ENCODE assay signal across 26 cellular contexts in the genomic region with DNA sequence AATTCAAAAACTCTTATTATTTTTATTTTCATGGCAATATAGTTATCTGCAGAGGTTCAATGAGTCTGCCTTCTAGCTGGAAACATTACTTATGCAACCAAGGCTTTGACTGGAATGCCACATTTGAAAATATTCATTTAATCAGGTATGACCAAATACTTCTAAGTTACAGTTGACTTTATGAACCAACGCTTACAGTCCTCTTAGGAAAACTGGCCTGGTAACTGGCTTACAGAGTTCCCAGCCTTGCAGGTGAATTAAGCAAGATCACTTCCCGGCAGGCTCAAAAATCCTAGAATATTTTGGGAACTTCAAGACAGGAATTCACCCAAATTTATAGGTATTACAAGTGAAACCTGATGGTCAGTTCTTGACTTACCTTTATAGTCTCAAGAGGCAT.
"Had no signal": no experiment of that assay in that cellular context is flagged by ENCODE, and none has a peak within 500 bp of the region (broad histone marks: within the 10 kb centered on the region; RNA-seq: fewer than 3 reads in every experiment).

No MANE protein-coding gene starts in this region.

- H3K4me1 Mint-ChIP-seq: natural killer cell had no signal

- DNase-seq: effector CD8-positive, alpha-beta T cell; endodermal cell; foreskin keratinocyte; heart left ventricle; hippocampal formation; left cardiac atrium; left ventricle myocardium superior; natural killer cell; occipital lobe; pancreas; right lobe of liver; small intestine; stimulated activated CD4-positive, alpha-beta T cell treated with anti-CD3 and anti-CD28 coated beads, Interleukin-15, amount 100 ng/mL, for 24 hours; stimulated activated CD4-positive, alpha-beta T cell treated with anti-CD3 and anti-CD28 coated beads, Interleukin-2, amount 100 ng/mL, for 48 hours; stimulated activated naive B cell treated with anti-CD40 and anti-IgM and Interleukin-4, amounts not matched to agents 10 μg/mL and 1 μg/mL and 100 μg/mL, for 72 hours; uterus had no signal

- H3K36me3 ChIP-seq: gastroesophageal sphincter, heart left ventricle, pancreas, right lobe of liver, thoracic aorta, tibial nerve, upper lobe of left lung, uterus had no signal

- H3K27me3 ChIP-seq: foreskin keratinocyte, gastroesophageal sphincter, heart left ventricle, pancreas, right lobe of liver, tibial nerve, upper lobe of left lung, uterus had no signal

- H3K4me3 ChIP-seq: gastroesophageal sphincter, heart left ventricle, lung, pancreas, right lobe of liver, thoracic aorta, tibial nerve, upper lobe of left lung, uterus had no signal

- H3K27me3 Mint-ChIP-seq: progenitor cell of endocrine pancreas; stimulated activated naive B cell treated with anti-CD40 and anti-IgM and Interleukin-4, amounts not matched to agents 10 μg/mL and 1 μg/mL and 100 μg/mL, for 72 hours; stimulated activated naive CD8-positive, alpha-beta T cell treated with anti-CD3 and anti-CD28 coated beads, Interleukin-15, Interleukin-2, amounts not matched to agents 100 ng/mL and 50 ng/mL, for 24 hours had no signal

- H3K36me3 Mint-ChIP-seq: memory B cell, natural killer cell had no signal

- H3K4me1 ChIP-seq: foreskin keratinocyte, uterus had no signal

- H3K9me3 ChIP-seq: gastroesophageal sphincter, heart left ventricle, pancreas, right lobe of liver, thoracic aorta, tibial nerve, upper lobe of left lung, uterus had no signal

- ATAC-seq: esophagus mucosa; foreskin keratinocyte; gastroesophageal sphincter; heart left ventricle; left ventricle myocardium superior; natural killer cell; stimulated activated naive B cell treated with anti-CD40 and anti-IgM and Interleukin-4, amounts not matched to agents 10 μg/mL and 1 μg/mL and 100 μg/mL, for 72 hours had no signal

- H3K27ac Mint-ChIP-seq: memory B cell; natural killer cell; stimulated activated naive B cell treated with anti-CD40 and anti-IgM and Interleukin-4, amounts not matched to agents 10 μg/mL and 1 μg/mL and 100 μg/mL, for 72 hours; stimulated activated naive CD8-positive, alpha-beta T cell treated with anti-CD3 and anti-CD28 coated beads, Interleukin-15, Interleukin-2, amounts not matched to agents 100 ng/mL and 50 ng/mL, for 24 hours had no signal

- H3K27ac ChIP-seq: epithelial cell of prostate, foreskin keratinocyte, gastroesophageal sphincter, heart left ventricle, pancreas, thoracic aorta, tibial nerve, upper lobe of left lung, uterus had no signal

- H3K9me3 Mint-ChIP-seq: endodermal cell; natural killer cell; stimulated activated naive B cell treated with anti-CD40 and anti-IgM and Interleukin-4, amounts not matched to agents 10 μg/mL and 1 μg/mL and 100 μg/mL, for 72 hours; stimulated activated naive CD8-positive, alpha-beta T cell treated with anti-CD3 and anti-CD28 coated beads, Interleukin-15, Interleukin-2, amounts not matched to agents 100 ng/mL and 50 ng/mL, for 24 hours had no signal

- H3K4me3 Mint-ChIP-seq: endodermal cell; memory B cell; natural killer cell; stimulated activated naive B cell treated with anti-CD40 and anti-IgM and Interleukin-4, amounts not matched to agents 10 μg/mL and 1 μg/mL and 100 μg/mL, for 72 hours; stimulated activated naive CD8-positive, alpha-beta T cell treated with anti-CD3 and anti-CD28 coated beads, Interleukin-15, Interleukin-2, amounts not matched to agents 100 ng/mL and 50 ng/mL, for 24 hours had no signal
